8 cellular contexts compared by ENCODE assay signal in genomic region chr1:171741872-171742576, GRCh38. TPM values are rescaled to one million over a fixed set of nuclear protein-coding genes. Genes with fewer than 3 reads are reported as not detected.
DNase-seq lines count a peak whose midpoint lies in the region; ATAC-seq and TF ChIP-seq lines count a peak whose summit lies in the region.

TSS of gene VAMP4 (minus strand) at chr1:171742065. CDS start at chr1:171738414, 3,651 bp downstream.

- H3K4me1 Mint-ChIP-seq in IgD-negative memory B cell = peaks cover 23 to 39% (median 31%) of the 10 kb centered on the region in 3 donors
- H3K4me1 Mint-ChIP-seq in activated T-cell treated with anti-CD3 and anti-CD28 coated beads, Interleukin-2, amount 50 U/mL, for 4 hours (ENCODE audit: low read depth) = peaks cover 56% of the 10 kb centered on the region

- DNase-seq in DMS53 (lab: John Stamatoyannopoulos, UW) (peak; percentile 94), PC-9 (peak; percentile 70 to 78), erythroblast (lab: John Stamatoyannopoulos, UW) (peak; percentile 89 to 91)
- peak; percentile 84 for DNase-seq in activated T-cell treated with anti-CD3 and anti-CD28 coated beads, Interleukin-2, amount 50 U/mL, for 4 hours
- peak; percentile 89 for DNase-seq in stimulated activated CD8-positive, alpha-beta memory T cell treated with anti-CD3 and anti-CD28 coated beads, Interleukin-4, amount 100 ng/mL, for 48 hours

- H3K36me3 Mint-ChIP-seq in IgD-negative memory B cell = peaks cover 8% of the 10 kb centered on the region
- H3K36me3 Mint-ChIP-seq in activated T-cell treated with anti-CD3 and anti-CD28 coated beads, Interleukin-2, amount 50 U/mL, for 4 hours (ENCODE audit: insufficient read depth) = peaks cover 5% of the 10 kb centered on the region

- H4K20me1 ChIP-seq in PC-9 (ENCODE audit: insufficient read depth) = no peaks in the 10 kb centered on the region

- 0 out of 2 replicates have a peak, but pooled peaks cover 3% of the 10 kb centered on the region for H3K9me2 ChIP-seq in PC-9 (ENCODE audit: insufficient read depth)

- H3K9me3 ChIP-seq in PC-9 (ENCODE audit: insufficient read depth, low read depth) (no peaks in the 10 kb centered on the region), mucosa of stomach (ENCODE audit: control insufficient read depth, low read length) (no peaks in the 10 kb centered on the region)

- peak within 1 kb of the TSS; percentile 90 to 99 (median 99) for H3K27ac Mint-ChIP-seq in IgD-negative memory B cell

- H3K79me2 ChIP-seq in PC-9 (ENCODE audit: low read depth) = peaks cover 13% of the 10 kb centered on the region; the same call in 1 of the 2 replicates

- intact Hi-C loops in PC-9 (cut with micrococcal nuclease; ENCODE audit: unreplicated experiment) = loop anchor here (1.0 kb wide), 2 partner anchors 39 to 97 kb away; partner anchors contain the start of gene METTL13

- peaks cover 29% of the 10 kb centered on the region for H3K4me1 ChIP-seq in PC-9 (replicated peaks; ENCODE audit: insufficient read depth)
- peaks cover 17% of the 10 kb centered on the region for H3K4me1 ChIP-seq in mucosa of stomach (ENCODE audit: control insufficient read depth, insufficient read depth, low read length)

- H2AFZ ChIP-seq in PC-9 = peak within 1 kb of the TSS; percentile 100

- H3K4me3 Mint-ChIP-seq in IgD-negative memory B cell = peak within 1 kb of the TSS; percentile 95 to 100 (median 100)
- H3K4me3 Mint-ChIP-seq in activated T-cell treated with anti-CD3 and anti-CD28 coated beads, Interleukin-2, amount 50 U/mL, for 4 hours = peak within 1 kb of the TSS; percentile 98

- H3K4me3 ChIP-seq in PC-9 = peak within 1 kb of the TSS; percentile 88
- peak within 1 kb of the TSS; percentile 60 for H3K4me3 ChIP-seq in mucosa of stomach (ENCODE audit: low read length)

- CTCF ChIA-PET in PC-9 (lab: Charles Lee) = interaction anchor here (0.6 to 1.3 kb wide), 3 partner anchors 26 to 245 kb away, joined by 3 to 13 read pairs (median 4); no protein-coding TSS in a partner anchor

- H3K27me3 Mint-ChIP-seq in IgD-negative memory B cell = no peaks in the 10 kb centered on the region
- no peaks in the 10 kb centered on the region for H3K27me3 Mint-ChIP-seq in activated T-cell treated with anti-CD3 and anti-CD28 coated beads, Interleukin-2, amount 50 U/mL, for 4 hours (ENCODE audit: low read depth)

- H3K27me3 ChIP-seq in PC-9 (ENCODE audit: insufficient read depth, low read depth) (no peaks in the 10 kb centered on the region), mucosa of stomach (ENCODE audit: control insufficient read depth, insufficient read depth, low read length) (no peaks in the 10 kb centered on the region)

- TSS peak; percentile 79 for BruUV-seq in PC-9 (replicated peaks; lab: Mats Ljungman, UMichigan)

- peak within 1 kb of the TSS; percentile 88 for H3K27ac ChIP-seq in PC-9

- TF ChIP-seq POLR2A in erythroblast (IDR thresholded peaks at IDR 0.05; ENCODE audit: low read length) = peak; percentile 96

- no peak for TF ChIP-seq CTCF in PC-9 (conservative IDR thresholded peaks at IDR 0.05)

- POLR2A ChIA-PET in PC-9 (lab: Charles Lee; ENCODE audit: unreplicated experiment) = no interaction called here

- no peaks in the 10 kb centered on the region for H3K9me3 Mint-ChIP-seq in IgD-negative memory B cell
- no peaks in the 10 kb centered on the region for H3K9me3 Mint-ChIP-seq in activated T-cell treated with anti-CD3 and anti-CD28 coated beads, Interleukin-2, amount 50 U/mL, for 4 hours

- H3F3A ChIP-seq in PC-9 (ENCODE audit: insufficient read depth, low read depth) = peaks cover 22% of the 10 kb centered on the region

- peak within 1 kb of the TSS; percentile 92 for H3K4me2 ChIP-seq in PC-9

- ATAC-seq in GM21576 (IDR thresholded peaks at IDR 0.05; ENCODE audit: unreplicated experiment) = peak; percentile 86
- ATAC-seq in activated T-cell treated with anti-CD3 and anti-CD28 coated beads, Interleukin-2, amount 50 U/mL, for 4 hours = peak; percentile 92 to 95

- peak within 1 kb of the TSS; percentile 80 for H3K9ac ChIP-seq in mucosa of stomach (ENCODE audit: low read length)

- H3K36me3 ChIP-seq in PC-9 (ENCODE audit: low read depth) (no peaks in the 10 kb centered on the region), mucosa of stomach (ENCODE audit: control insufficient read depth, insufficient read depth, low read length) (no peaks in the 10 kb centered on the region)

RNA-seq across cellular contexts. Expression of gene VAMP4, which starts in this region (rescaled TPM):
- polyA plus RNA-seq in IgD-negative memory B cell = 19.5 TPM
- 5.2 and 9.8 TPM in 2 replicates for total RNA-seq in PC-9 (2021)
- total RNA-seq in activated T-cell treated with anti-CD3 and anti-CD28 coated beads, Interleukin-2, amount 50 U/mL, for 4 hours = 1 to 10 TPM; 6.4 to 8.0 (median 6.9) TPM

Comparison
In these comparisons a context has a peak if more than half of its experiments do, and no peak if none do; other contexts are left out.
1. Peak in every context shown above with its lines: DNase-seq, ATAC-seq, H3K4me3 ChIP-seq and H3K27ac ChIP-seq.